In the genomic region with DNA sequence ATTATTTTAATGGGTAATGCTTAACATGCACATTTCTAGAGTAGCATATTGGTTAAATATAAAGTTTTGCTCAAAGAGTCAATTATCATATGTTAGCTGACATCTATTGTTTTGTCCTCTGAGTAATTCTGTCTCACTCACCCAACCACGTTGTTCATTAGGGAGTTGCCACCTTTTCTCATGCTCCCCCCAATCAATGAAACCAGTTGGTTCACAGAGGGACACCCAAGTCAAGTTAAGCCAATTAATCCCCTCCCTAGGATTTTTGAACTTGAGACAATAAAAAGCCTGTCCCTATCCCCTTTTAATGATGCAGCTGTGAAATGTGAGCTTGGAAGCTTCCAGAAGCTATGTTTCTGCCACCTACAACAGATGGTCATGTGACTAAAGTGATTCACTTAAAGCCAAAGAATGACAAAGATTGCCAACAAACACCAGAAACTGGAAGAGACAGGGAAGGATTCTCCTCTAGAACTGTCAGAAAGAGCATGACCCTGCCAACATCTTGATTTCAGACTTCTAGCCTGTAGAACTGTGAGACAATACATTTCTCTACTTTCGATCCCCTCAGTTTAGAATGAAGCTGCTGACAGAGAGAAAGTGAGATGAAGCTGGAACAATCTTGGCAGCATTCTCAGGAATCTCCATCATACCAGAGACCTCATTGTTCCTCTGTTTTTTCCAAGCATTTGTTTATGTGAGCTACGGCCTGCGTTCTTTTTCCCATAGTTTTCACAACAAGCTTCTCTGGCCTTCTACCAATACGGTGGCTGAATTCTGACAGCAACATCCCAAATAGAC, we compare ENCODE assay signal across 17 cellular contexts. TPM values are rescaled to one million over a fixed set of nuclear protein-coding genes. Genes with fewer than 3 reads are reported as not detected.
DNase-seq lines count a peak whose midpoint lies in the region; ATAC-seq, FAIRE-seq and TF ChIP-seq lines count a peak whose summit lies in the region.
"Had no signal": no experiment of that assay in that cellular context is flagged by ENCODE, and none has a peak within 500 bp of the region (broad histone marks: within the 10 kb centered on the region; RNA-seq: fewer than 3 reads in every experiment).

No MANE protein-coding gene starts in this region.

- no peak for FAIRE-seq in HTR-8/SVneo (lab: Jason Lieb, UNC)
- FAIRE-seq in GM19239 (lab: Jason Lieb, UNC), result no peak
- FAIRE-seq: TTC549 had no signal

- DNase-seq in ELR (ENCODE audit: low read depth), result peak; percentile 36
- DNase-seq in foreskin keratinocyte, result peak; percentile 54 to 70
- peak; percentile 55 for DNase-seq in putamen (ENCODE audit: low spot score)
- DNase-seq in HTR-8/SVneo (ENCODE audit: insufficient read length, low spot score), result no peak
- DNase-seq in NOMO-1 (lab: John Stamatoyannopoulos, UW; ENCODE audit: unreplicated experiment in 2 of 2), result no peak
- DNase-seq in GM19239 (ENCODE audit: insufficient read length, low spot score), result no peak
- no peak for DNase-seq in right lobe of liver
- DNase-seq: activated CD8-positive, alpha-beta memory T cell treated with anti-CD3 and anti-CD28 coated beads, Interleukin-2, amount 50 U/mL, for 4 hours; GF-D8; MG63; NCI-H345 had no signal

- H3K27me3 ChIP-seq in foreskin keratinocyte (no peaks in the 10 kb centered on the region), right lobe of liver (no peaks in the 10 kb centered on the region)
- H3K27me3 ChIP-seq: cardiac muscle cell, MG63 had no signal

- H3K36me3 ChIP-seq in right lobe of liver, result no peaks in the 10 kb centered on the region
- H3K36me3 ChIP-seq: cardiac muscle cell, MG63 had no signal

- ATAC-seq in foreskin keratinocyte (peak; percentile 54), right lobe of liver (no peak)

- H3K27me3 Mint-ChIP-seq in brain, result peaks cover 18% of the 10 kb centered on the region

- peak overlapping the region in 3 of 5 experiments; percentile 18 to 76 (median 49) for H3K27ac Mint-ChIP-seq in brain
- H3K27ac Mint-ChIP-seq: memory B cell had no signal

- no peaks in the 10 kb centered on the region for H3K36me3 Mint-ChIP-seq in brain
- H3K36me3 Mint-ChIP-seq: memory B cell had no signal

- H3K9me3 ChIP-seq in right lobe of liver, result no peaks in the 10 kb centered on the region
- H3K9me3 ChIP-seq: MG63 had no signal

- H3K4me3 Mint-ChIP-seq in brain, result peak overlapping the region in 1 of 5 experiments; percentile 1
- H3K4me3 Mint-ChIP-seq: memory B cell had no signal

- TF ChIP-seq POLR2A in right lobe of liver (IDR thresholded peaks at IDR 0.05), result no peak

- peaks cover 31% of the 10 kb centered on the region for H3K4me1 Mint-ChIP-seq in brain
- H3K4me1 Mint-ChIP-seq: memory B cell had no signal

- H3K4me1 ChIP-seq in foreskin keratinocyte, result peaks cover 18% of the 10 kb centered on the region
- H3K4me1 ChIP-seq in right lobe of liver, result no peaks in the 10 kb centered on the region

- TF ChIP-seq CTCF in brain (conservative IDR thresholded peaks at IDR 0.05) (no peak), foreskin keratinocyte (conservative IDR thresholded peaks at IDR 0.05) (no peak), right lobe of liver (IDR thresholded peaks at IDR 0.05) (no peak)

- intact Hi-C loops in right lobe of liver (cut with DNase I), result no loop called here

- WGBS in right lobe of liver (ENCODE audit: insufficient coverage, low coverage, low lambda C conversion rate, missing lambda C conversion rate), result 88% methylated on average over 5 of the region's 5 CpGs

- H3K4me3 ChIP-seq in right lobe of liver, result no peak overlapping the region
- H3K4me3 ChIP-seq: cardiac muscle cell, MG63 had no signal

- H3K9me3 Mint-ChIP-seq in brain, result peaks cover 0 to 3% (median 0%) of the 10 kb centered on the region in 5 experiments
- H3K9me3 Mint-ChIP-seq: memory B cell had no signal

- peak overlapping the region; percentile 66 for H3K27ac ChIP-seq in foreskin keratinocyte
- H3K27ac ChIP-seq in right lobe of liver, result no peak overlapping the region
- H3K27ac ChIP-seq: C4-2B, cardiac muscle cell, RWPE1 had no signal

RNA-seq across cellular contexts. Expression of a gene that starts 57.9 kb away (rescaled TPM):
- polyA plus RNA-seq in brain (ENCODE audit: insufficient read depth, low read depth, low replicate concordance) (33.9 TPM), foreskin keratinocyte (44.3 and 48.5 TPM in 2 replicates)
- total RNA-seq in foreskin keratinocyte (44.0 and 48.9 TPM in 2 replicates), right lobe of liver (100 to 1,000 TPM in 2 of 6 experiments, 10 to 100 TPM in 4; 36.8 to 119 (median 47.7) TPM)

Comparison
In these comparisons a context has a peak if more than half of its experiments do, and no peak if none do; other contexts are left out.
1. DNase-seq: peak in ELR (single experiment), foreskin keratinocyte (2 of 2) and putamen (single experiment); none in HTR-8/SVneo (single experiment), NOMO-1 (0 of 2), GM19239 (single experiment) and right lobe of liver (0 of 3).